ENCODE assay signal across 1 cellular context in genomic region chr5:177440211-177440989, GRCh38.
TF ChIP-seq lines count a peak whose summit lies in the region.

No MANE protein-coding gene starts in this region.

TF ChIP-seq in HepG2, 621 proteins besides CTCF, POLR2A, EP300 and RAD21:
- TF ChIP-seq AGO1 (IDR thresholded peaks at IDR 0.05; ENCODE audit: low read depth, low read length, poor library complexity, severe bottlenecking) (peak; percentile 71), ASH2L (IDR thresholded peaks at IDR 0.05; ENCODE audit: insufficient read length, low read depth, low read length) (no peak), ZNF282 (IDR thresholded peaks at IDR 0.05; ENCODE audit: partially characterized antibody) (no peak), POLR2G (IDR thresholded peaks at IDR 0.05; ENCODE audit: low read depth, low read length) (0 out of 2 replicates have a peak, but pooled peaks have one; percentile 21), ZNF710 (CRISPR knock-in tag; IDR thresholded peaks at IDR 0.05; ENCODE audit: borderline replicate concordance) (no peak), ZBTB49 (CRISPR knock-in tag; IDR thresholded peaks at IDR 0.05; ENCODE audit: borderline replicate concordance) (no peak), KLF16 (CRISPR knock-in tag; IDR thresholded peaks at IDR 0.05) (no peak), ZNF460 (CRISPR knock-in tag; IDR thresholded peaks at IDR 0.05; ENCODE audit: borderline replicate concordance) (no peak), FOXO4 (CRISPR knock-in tag; conservative IDR thresholded peaks at IDR 0.05) (no peak), FOXO1 (CRISPR knock-in tag; IDR thresholded peaks at IDR 0.05) (no peak), ZNF747 (CRISPR knock-in tag; IDR thresholded peaks at IDR 0.05; ENCODE audit: borderline replicate concordance) (no peak), SATB2 (CRISPR knock-in tag; IDR thresholded peaks at IDR 0.05) (no peak), AGO2 (optimal IDR thresholded peaks at IDR 0.05; ENCODE audit: low read depth, low read length) (peak; percentile 7), TEAD2 (CRISPR knock-in tag; IDR thresholded peaks at IDR 0.05) (no peak), KDM6A (CRISPR knock-in tag; IDR thresholded peaks at IDR 0.05; ENCODE audit: low read depth) (no peak), ZFP36 (IDR thresholded peaks at IDR 0.05; ENCODE audit: borderline replicate concordance, low read depth, low read length, partially characterized antibody) (no peak), ZNF567 (CRISPR knock-in tag; IDR thresholded peaks at IDR 0.05; ENCODE audit: borderline replicate concordance) (no peak), RBM22 (optimal IDR thresholded peaks at IDR 0.05; ENCODE audit: low read length) (peak; percentile 88), HMG20B (CRISPR knock-in tag; conservative IDR thresholded peaks at IDR 0.05) (no peak), REST (IDR thresholded peaks at IDR 0.05; ENCODE audit: borderline replicate concordance in 1 of 2, low read depth in 1 of 2, low read length in 2 of 2) (no peak), ZSCAN31 (CRISPR knock-in tag; IDR thresholded peaks at IDR 0.05; ENCODE audit: low read depth) (no peak), HNF4A (CRISPR knock-in tag; IDR thresholded peaks at IDR 0.05) (no peak), TFE3 (CRISPR knock-in tag; IDR thresholded peaks at IDR 0.05) (no peak), SIN3A (IDR thresholded peaks at IDR 0.05; ENCODE audit: borderline replicate concordance, low read depth, low read length) (no peak), ZIK1 (CRISPR knock-in tag; IDR thresholded peaks at IDR 0.05; ENCODE audit: borderline replicate concordance, low read depth) (no peak), ZHX1 (CRISPR knock-in tag; IDR thresholded peaks at IDR 0.05; ENCODE audit: low read depth) (no peak), ZKSCAN8 (CRISPR knock-in tag; IDR thresholded peaks at IDR 0.05; ENCODE audit: borderline replicate concordance) (no peak), SKI (IDR thresholded peaks at IDR 0.05; ENCODE audit: partially characterized antibody) (no peak), GATAD1 (CRISPR knock-in tag; IDR thresholded peaks at IDR 0.05) (no peak), ZNF629 (CRISPR knock-in tag; conservative IDR thresholded peaks at IDR 0.05) (no peak), RFX5 (IDR thresholded peaks at IDR 0.05; ENCODE audit: low read depth, low read length) (no peak), TOE1 (CRISPR knock-in tag; IDR thresholded peaks at IDR 0.05) (no peak)
